Comparison of ENCODE assay signal across 12 cellular contexts in genomic region chr6:30491963-30492616, GRCh38. TPM values are rescaled to one million over a fixed set of nuclear protein-coding genes. Genes with fewer than 3 reads are reported as not detected.
DNase-seq lines count a peak whose midpoint lies in the region; ATAC-seq and TF ChIP-seq lines count a peak whose summit lies in the region.
"Had no signal": no experiment of that assay in that cellular context is flagged by ENCODE, and none has a peak within 500 bp of the region (broad histone marks: within the 10 kb centered on the region; RNA-seq: fewer than 3 reads in every experiment).

No MANE protein-coding gene starts in this region.

- peak overlapping the region; percentile 99 for H3K4me3 ChIP-seq in CD4-positive, CD25-positive, alpha-beta regulatory T cell (ENCODE audit: low read depth, low read length)
- H3K4me3 ChIP-seq in coronary artery: peak overlapping the region; percentile 97
- H3K4me3 ChIP-seq: SK-N-MC had no signal

- peak in 1 of 3 donors; percentile 18 for DNase-seq in CD4-positive, CD25-positive, alpha-beta regulatory T cell
- no peak for DNase-seq in coronary artery (ENCODE audit: low spot score)
- peak; percentile 42 for DNase-seq in osteocyte (ENCODE audit: extremely low spot score, unreplicated experiment)
- no peak for DNase-seq in superior temporal gyrus (ENCODE audit: extremely low spot score)
- no peak for DNase-seq in C1 segment of cervical spinal cord (lab: John Stamatoyannopoulos, UW)
- DNase-seq: mesendoderm, NCI-H526 treated with DMSO at 0.1 percent for 48 hours had no signal

- peak overlapping the region; percentile 92 to 99 (median 99) for H3K27ac Mint-ChIP-seq in CD4-positive, CD25-positive, alpha-beta regulatory T cell
- no peak overlapping the region for H3K27ac Mint-ChIP-seq in osteocyte (ENCODE audit: unreplicated experiment)

- H3K4me1 Mint-ChIP-seq in CD4-positive, CD25-positive, alpha-beta regulatory T cell: peaks cover 25 to 84% (median 58%) of the 10 kb centered on the region in 4 donors
- peaks cover 22% of the 10 kb centered on the region for H3K4me1 Mint-ChIP-seq in osteocyte (ENCODE audit: unreplicated experiment)

- H3K36me3 Mint-ChIP-seq in CD4-positive, CD25-positive, alpha-beta regulatory T cell: peaks cover 44% of the 10 kb centered on the region
- peaks cover 33% of the 10 kb centered on the region for H3K36me3 Mint-ChIP-seq in osteocyte (ENCODE audit: unreplicated experiment)

- no peak for ATAC-seq in CD4-positive, CD25-positive, alpha-beta regulatory T cell (ENCODE audit: low read depth in 2 of 2)
- ATAC-seq in GM19395 (IDR thresholded peaks at IDR 0.05; ENCODE audit: unreplicated experiment) (no peak), HG03442 (IDR thresholded peaks at IDR 0.05; ENCODE audit: unreplicated experiment) (no peak)

- peak overlapping the region; percentile 91 to 100 (median 98) for H3K4me3 Mint-ChIP-seq in CD4-positive, CD25-positive, alpha-beta regulatory T cell
- H3K4me3 Mint-ChIP-seq in osteocyte (ENCODE audit: unreplicated experiment): no peak overlapping the region

- TF ChIP-seq POLR2A in GM19193 (IDR thresholded peaks at IDR 0.05; ENCODE audit: extremely low read depth, insufficient read depth, insufficient read length): peak; percentile 52

- peaks cover 0 to 5% (median 0%) of the 10 kb centered on the region in 7 donors for H3K9me3 Mint-ChIP-seq in CD4-positive, CD25-positive, alpha-beta regulatory T cell
- H3K9me3 Mint-ChIP-seq in osteocyte (ENCODE audit: unreplicated experiment): no peaks in the 10 kb centered on the region

- peaks cover 70% of the 10 kb centered on the region for H3K4me1 ChIP-seq in CD4-positive, CD25-positive, alpha-beta regulatory T cell (ENCODE audit: control insufficient read depth, insufficient read depth, low read length, poor library complexity, severe bottlenecking)

- TF ChIP-seq CTCF in coronary artery (IDR thresholded peaks at IDR 0.05) (no peak), osteocyte (IDR thresholded peaks at IDR 0.05) (no peak)

- H3K27me3 Mint-ChIP-seq in CD4-positive, CD25-positive, alpha-beta regulatory T cell: peaks cover 13% of the 10 kb centered on the region
- peaks cover 6% of the 10 kb centered on the region for H3K27me3 Mint-ChIP-seq in osteocyte (ENCODE audit: unreplicated experiment)

- no peaks in the 10 kb centered on the region for H3K9me3 ChIP-seq in CD4-positive, CD25-positive, alpha-beta regulatory T cell (ENCODE audit: control insufficient read depth in 2 of 2, low read length in 2 of 2)

- H3K36me3 ChIP-seq in CD4-positive, CD25-positive, alpha-beta regulatory T cell (ENCODE audit: control insufficient read depth, insufficient read depth, low read length): peaks cover 36% of the 10 kb centered on the region

- H3K27me3 ChIP-seq in CD4-positive, CD25-positive, alpha-beta regulatory T cell (ENCODE audit: control insufficient read depth, insufficient read depth, low read length): no peaks in the 10 kb centered on the region

- H3K27ac ChIP-seq in CD4-positive, CD25-positive, alpha-beta regulatory T cell (ENCODE audit: insufficient read depth, low read length, poor library complexity, severe bottlenecking): peak overlapping the region; percentile 97
- H3K27ac ChIP-seq in coronary artery: peak overlapping the region in 1 of 2 donors; percentile 17
- H3K27ac ChIP-seq: HL-60, SK-N-MC had no signal

RNA-seq across cellular contexts. Expression of gene HLA-E, which starts 2.8 kb away (rescaled TPM):
- total RNA-seq in CD4-positive, CD25-positive, alpha-beta regulatory T cell: 1,662 TPM
- polyA plus RNA-seq in CD4-positive, CD25-positive, alpha-beta regulatory T cell: 1,000 to 10,000 TPM; 2,373 to 2,677 (median 2,539) TPM
- total RNA-seq in osteocyte: 170 and 174 TPM in 2 replicates
